ENCODE assay signal across 8 cellular contexts in the genomic region with DNA sequence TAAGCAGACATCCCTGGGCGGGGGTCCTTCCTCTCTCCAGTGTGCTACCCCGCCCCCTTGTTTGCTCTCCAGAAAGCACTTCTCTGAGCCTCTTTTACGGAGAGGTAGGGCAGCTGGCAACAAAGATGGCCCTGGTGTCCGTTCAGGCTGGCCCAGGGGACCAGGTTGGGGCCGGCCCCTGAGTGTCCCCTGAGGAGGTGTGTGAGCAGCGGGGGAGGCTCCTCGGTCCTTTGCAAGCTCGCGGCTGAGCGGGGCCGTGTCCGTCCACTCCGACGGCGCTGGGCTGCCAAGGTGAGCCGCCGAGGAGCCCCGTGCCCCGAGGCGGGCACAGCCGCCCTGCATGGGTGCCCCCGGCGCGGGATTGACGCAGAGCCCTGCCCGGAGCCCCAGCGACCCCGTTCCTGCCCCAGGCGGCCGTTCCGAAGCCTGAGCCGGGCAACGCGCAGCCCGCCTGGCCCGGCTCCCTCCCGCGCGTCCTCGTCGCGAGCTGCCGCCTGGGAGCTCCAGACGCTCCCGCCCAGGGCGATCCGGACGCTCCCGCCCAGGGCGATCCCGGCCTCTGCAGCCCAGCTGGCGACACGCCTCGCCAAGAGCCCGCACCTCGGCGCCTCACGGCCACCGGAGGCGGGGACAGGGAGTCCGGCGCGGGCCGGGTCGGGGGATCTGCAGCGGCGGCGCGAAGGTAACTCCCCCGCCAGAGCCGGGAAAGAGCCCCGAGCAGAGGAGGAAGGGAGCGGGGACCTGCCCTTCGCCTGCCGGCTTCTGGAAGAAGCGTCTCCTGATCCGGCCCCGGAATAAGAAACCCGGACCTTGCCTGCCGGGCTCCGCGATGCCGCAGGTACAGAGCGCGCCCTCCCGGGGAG. TPM values are rescaled to one million over a fixed set of nuclear protein-coding genes. Genes with fewer than 3 reads are reported as not detected.
A peak's percentile ranks its signal among the peaks of the same experiment; 100 is the strongest.
DNase-seq lines count a peak whose midpoint lies in the region; ATAC-seq and TF ChIP-seq lines count a peak whose summit lies in the region.

Gene PROKR1, plus strand, starts transcription at position 569 of the 863 bp plus-strand sequence. CDS start 2,243 bp downstream, outside the sequence.

- no peak for TF ChIP-seq POLR2A in lower leg skin (IDR thresholded peaks at IDR 0.05)

- H3K4me1 ChIP-seq in thoracic aorta (ENCODE audit: control insufficient read depth in 1 of 2, low read depth in 2 of 2) = peaks cover 9 to 15% of the 10 kb centered on the region in 2 donors

- H3K9me3 ChIP-seq in thoracic aorta = no peaks in the 10 kb centered on the region

- H3K4me3 ChIP-seq in choroid plexus epithelial cell (ENCODE audit: low read depth, low read length) (peak within 1 kb of the TSS; percentile 39), lower leg skin (ENCODE audit: low read depth, poor library complexity, severe bottlenecking) (peak within 1 kb of the TSS; percentile 15), thoracic aorta (peak within 1 kb of the TSS; percentile 74)

- TF ChIP-seq CTCF in choroid plexus epithelial cell (conservative IDR thresholded peaks at IDR 0.05; ENCODE audit: low read depth, low read length) = no peak
- TF ChIP-seq CTCF in lower leg skin (IDR thresholded peaks at IDR 0.05) = no peak
- no peak for TF ChIP-seq CTCF in thoracic aorta (IDR thresholded peaks at IDR 0.05)

- DNase-seq in NCI-H748 (lab: John Stamatoyannopoulos, UW; ENCODE audit: unreplicated experiment) = peak; percentile 64
- DNase-seq in NCI-H748 treated with DMSO at 0.1 percent for 48 hours (lab: John Stamatoyannopoulos, UW) = no peak
- peak; percentile 41 for DNase-seq in NCI-H510A treated with DMSO at 0.1 percent for 48 hours (lab: John Stamatoyannopoulos, UW)
- DNase-seq in choroid plexus epithelial cell (ENCODE audit: low read depth) = no peak
- DNase-seq in lower leg skin (ENCODE audit: low spot score in 2 of 2) = no peak
- DNase-seq in thoracic aorta (ENCODE audit: low spot score) = no peak

- ATAC-seq in thoracic aorta (ENCODE audit: insufficient number of reproducible peaks, low FRiP score, low read depth) (no peak), HG02588 (IDR thresholded peaks at IDR 0.05; ENCODE audit: unreplicated experiment) (no peak), HG03108 (IDR thresholded peaks at IDR 0.05; ENCODE audit: unreplicated experiment) (no peak)

- WGBS in lower leg skin, 2 donors = 3 to 6% methylated on average over 17 to 52 of the region's 86 CpGs

- intact Hi-C loops in lower leg skin (cut with DNase I; ENCODE audit: low total_unique reads) = no loop called here

- no peak within 1 kb of the TSS for H3K27ac ChIP-seq in thoracic aorta

- H3K27me3 ChIP-seq in thoracic aorta (replicated peaks; ENCODE audit: insufficient read depth) = no peaks in the 10 kb centered on the region

- no peaks in the 10 kb centered on the region for H3K36me3 ChIP-seq in thoracic aorta

RNA-seq across cellular contexts. Expression of gene PROKR1, which starts in this region (rescaled TPM):
- under 1 TPM in 2 of 4 donors, not detected in 2; 0.19 to 0.23 TPM for total RNA-seq in lower leg skin
- not detected for total RNA-seq in thoracic aorta

Comparison
In these comparisons a context has a peak if more than half of its experiments do, and no peak if none do; other contexts are left out.
1. DNase-seq: peak in NCI-H748 (single experiment) and NCI-H510A treated with DMSO at 0.1 percent for 48 hours (single experiment); none in NCI-H748 treated with DMSO at 0.1 percent for 48 hours (single experiment), choroid plexus epithelial cell (single experiment), lower leg skin (0 of 2) and thoracic aorta (single experiment).
2. H3K4me3 ChIP-seq: peak in every context shown above with its lines; median percentile 74 in thoracic aorta; 39 in choroid plexus epithelial cell; 15 in lower leg skin.